12 cellular contexts compared by ENCODE assay signal in genomic region chr7:90856317-90857072, GRCh38.
"Had no signal": no experiment of that assay in that cellular context is flagged by ENCODE, and none has a peak within 500 bp of the region (broad histone marks: within the 10 kb centered on the region; RNA-seq: fewer than 3 reads in every experiment).

No MANE protein-coding gene starts in this region.

- H3K4me1 ChIP-seq: breast epithelium, lower lobe of right lung, prostate gland, right lobe of liver, tibial nerve, vagina had no signal

- H3K27ac Mint-ChIP-seq: activated naive CD4-positive, alpha-beta T cell treated with anti-CD3 and anti-CD28 coated beads, Interleukin-2, amount 50 U/mL, for 24 hours; naive thymus-derived CD4-positive, alpha-beta T cell; stimulated activated naive B cell treated with anti-CD40 and anti-IgM and Interleukin-4, amounts not matched to agents 10 μg/mL and 1 μg/mL and 100 μg/mL, for 72 hours had no signal

- H3K36me3 Mint-ChIP-seq: activated naive CD4-positive, alpha-beta T cell treated with anti-CD3 and anti-CD28 coated beads, Interleukin-2, amount 50 U/mL, for 24 hours had no signal

- DNase-seq: activated CD4-positive, alpha-beta T cell treated with anti-CD3 and anti-CD28 coated beads, Interleukin-2, amount 50 U/mL, for 1 hour; hypothalamus; lower lobe of right lung; naive thymus-derived CD4-positive, alpha-beta T cell; right lobe of liver; stimulated activated naive B cell treated with anti-CD40 and anti-IgM and Interleukin-4, amounts not matched to agents 10 μg/mL and 1 μg/mL and 100 μg/mL, for 72 hours; WERI-Rb-1 had no signal

- ATAC-seq: lower lobe of right lung; naive thymus-derived CD4-positive, alpha-beta T cell; right lobe of liver; stimulated activated naive B cell treated with anti-CD40 and anti-IgM and Interleukin-4, amounts not matched to agents 10 μg/mL and 1 μg/mL and 100 μg/mL, for 72 hours had no signal

- H3K27me3 ChIP-seq: breast epithelium, right lobe of liver, tibial nerve, vagina had no signal

- H3K4me1 Mint-ChIP-seq: activated naive CD4-positive, alpha-beta T cell treated with anti-CD3 and anti-CD28 coated beads, Interleukin-2, amount 50 U/mL, for 24 hours; naive thymus-derived CD4-positive, alpha-beta T cell had no signal

- H3K4me3 ChIP-seq: breast epithelium, lower lobe of right lung, prostate gland, right lobe of liver, tibial nerve, vagina had no signal

- H3K36me3 ChIP-seq: breast epithelium, lower lobe of right lung, prostate gland, right lobe of liver, tibial nerve, vagina, WERI-Rb-1 had no signal

- H3K27ac ChIP-seq: breast epithelium, lower lobe of right lung, prostate gland, right lobe of liver, tibial nerve, vagina, WERI-Rb-1 had no signal

- H3K4me3 Mint-ChIP-seq: activated naive CD4-positive, alpha-beta T cell treated with anti-CD3 and anti-CD28 coated beads, Interleukin-2, amount 50 U/mL, for 24 hours; naive thymus-derived CD4-positive, alpha-beta T cell; stimulated activated naive B cell treated with anti-CD40 and anti-IgM and Interleukin-4, amounts not matched to agents 10 μg/mL and 1 μg/mL and 100 μg/mL, for 72 hours had no signal

- H3K27me3 Mint-ChIP-seq: activated naive CD4-positive, alpha-beta T cell treated with anti-CD3 and anti-CD28 coated beads, Interleukin-2, amount 50 U/mL, for 24 hours; stimulated activated naive B cell treated with anti-CD40 and anti-IgM and Interleukin-4, amounts not matched to agents 10 μg/mL and 1 μg/mL and 100 μg/mL, for 72 hours had no signal

- H3K9me3 Mint-ChIP-seq: activated naive CD4-positive, alpha-beta T cell treated with anti-CD3 and anti-CD28 coated beads, Interleukin-2, amount 50 U/mL, for 24 hours; stimulated activated naive B cell treated with anti-CD40 and anti-IgM and Interleukin-4, amounts not matched to agents 10 μg/mL and 1 μg/mL and 100 μg/mL, for 72 hours had no signal
